18 cellular contexts compared by ENCODE assay signal in the genomic region with DNA sequence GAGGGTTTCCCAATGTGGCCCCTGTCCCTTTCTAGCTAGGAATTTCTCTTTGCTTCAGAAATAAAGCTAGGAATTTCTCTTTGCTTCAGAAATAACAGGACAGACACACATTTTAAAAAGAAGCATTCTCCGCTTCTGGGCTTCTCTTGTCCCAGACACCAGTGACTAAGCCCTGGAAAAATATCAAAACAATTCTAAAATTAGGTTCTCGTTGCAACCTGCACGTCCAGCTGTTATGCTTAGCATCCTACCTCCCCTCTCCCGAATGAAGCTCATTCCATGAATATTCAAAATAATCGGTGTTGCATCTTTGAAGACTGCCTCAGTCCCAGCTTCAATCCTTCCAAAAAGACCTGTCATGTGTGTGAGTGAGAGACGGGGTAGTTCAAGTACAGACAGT. TPM values are rescaled to one million over a fixed set of nuclear protein-coding genes. Genes with fewer than 3 reads are reported as not detected.
DNase-seq lines count a peak whose midpoint lies in the region; ATAC-seq and TF ChIP-seq lines count a peak whose summit lies in the region.
"Had no signal": no experiment of that assay in that cellular context is flagged by ENCODE, and none has a peak within 500 bp of the region (broad histone marks: within the 10 kb centered on the region; RNA-seq: fewer than 3 reads in every experiment).

No MANE protein-coding gene starts in this region.

- no peak overlapping the region for H3K9ac ChIP-seq in neural progenitor cell
- H3K9ac ChIP-seq: GM23248 had no signal

- peaks cover 2% of the 10 kb centered on the region for H3K27me3 Mint-ChIP-seq in neural progenitor cell (ENCODE audit: insufficient read depth, low read depth)
- peaks cover 0 to 24% (median 5%) of the 10 kb centered on the region in 5 donors for H3K27me3 Mint-ChIP-seq in naive thymus-derived CD8-positive, alpha-beta T cell

- no peak overlapping the region for H3K27ac ChIP-seq in neural progenitor cell
- H3K27ac ChIP-seq in thoracic aorta, result peak overlapping the region; percentile 32 to 70
- H3K27ac ChIP-seq: 22Rv1, A549, C4-2B, GM23248, HL-60 had no signal

- H3K4me2 ChIP-seq in neural progenitor cell, result no peak overlapping the region
- H3K4me2 ChIP-seq: A549 had no signal

- peaks cover 10% of the 10 kb centered on the region for H3K4me1 ChIP-seq in neural progenitor cell
- H3K4me1 ChIP-seq in thoracic aorta (ENCODE audit: control insufficient read depth in 1 of 2, low read depth in 2 of 2), result peaks cover 0 to 46% of the 10 kb centered on the region in 2 donors
- H3K4me1 ChIP-seq: A549, Caco-2 had no signal

- peaks cover 20% of the 10 kb centered on the region for H3K4me1 Mint-ChIP-seq in neural progenitor cell
- H3K4me1 Mint-ChIP-seq in naive thymus-derived CD8-positive, alpha-beta T cell, result no peaks in the 10 kb centered on the region

- H2AFZ ChIP-seq in neural progenitor cell (replicated peaks), result no peak overlapping the region
- H2AFZ ChIP-seq: GM23248 had no signal

- H3K36me3 ChIP-seq in neural progenitor cell, result no peaks in the 10 kb centered on the region
- H3K36me3 ChIP-seq in thoracic aorta, result no peaks in the 10 kb centered on the region
- H3K36me3 ChIP-seq: HAP-1 had no signal

- H4K20me1 ChIP-seq in neural progenitor cell (ENCODE audit: low read depth), result no peaks in the 10 kb centered on the region

- ATAC-seq in thoracic aorta (ENCODE audit: insufficient number of reproducible peaks, low FRiP score, low read depth), result no peak
- ATAC-seq in naive thymus-derived CD8-positive, alpha-beta T cell, result no peak
- ATAC-seq: A549 had no signal

- H3K4me3 Mint-ChIP-seq in neural progenitor cell, result no peak overlapping the region
- no peak overlapping the region for H3K4me3 Mint-ChIP-seq in naive thymus-derived CD8-positive, alpha-beta T cell
- H3K4me3 Mint-ChIP-seq: CD4-positive, alpha-beta T cell had no signal

- no peaks in the 10 kb centered on the region for H3K79me2 ChIP-seq in neural progenitor cell (ENCODE audit: low read depth)

- peaks cover 8% of the 10 kb centered on the region for H3K9me3 Mint-ChIP-seq in neural progenitor cell
- H3K9me3 Mint-ChIP-seq in naive thymus-derived CD8-positive, alpha-beta T cell, result no peaks in the 10 kb centered on the region
- H3K9me3 Mint-ChIP-seq: CD4-positive, alpha-beta T cell had no signal

- TF ChIP-seq CTCF in neural progenitor cell (IDR thresholded peaks at IDR 0.05) (no peak), thoracic aorta (IDR thresholded peaks at IDR 0.05) (no peak)

- H3K9me3 ChIP-seq in neural progenitor cell (ENCODE audit: low read depth) (no peaks in the 10 kb centered on the region), thoracic aorta (no peaks in the 10 kb centered on the region)
- H3K9me3 ChIP-seq: A549, Caco-2, HAP-1 had no signal

- no peaks in the 10 kb centered on the region for H3K27me3 ChIP-seq in neural progenitor cell
- H3K27me3 ChIP-seq in thoracic aorta (replicated peaks; ENCODE audit: insufficient read depth), result no peaks in the 10 kb centered on the region

- peak overlapping the region; percentile 11 for H3K27ac Mint-ChIP-seq in neural progenitor cell
- no peak overlapping the region for H3K27ac Mint-ChIP-seq in naive thymus-derived CD8-positive, alpha-beta T cell
- H3K27ac Mint-ChIP-seq: CD4-positive, alpha-beta T cell had no signal

- POLR2A ChIA-PET in naive thymus-derived CD8-positive, alpha-beta T cell (lab: Charles Lee), result no interaction called here

- H3K4me3 ChIP-seq in neural progenitor cell (no peak overlapping the region), thoracic aorta (no peak overlapping the region)
- H3K4me3 ChIP-seq: A549, GM23248, HAP-1 had no signal

- DNase-seq in NCI-H1694 treated with DMSO at 0.1 percent for 48 hours (lab: John Stamatoyannopoulos, UW) (peak; percentile 27), NCI-H1694 (lab: John Stamatoyannopoulos, UW) (no peak), neural progenitor cell (ENCODE audit: low spot score) (no peak), thoracic aorta (ENCODE audit: low spot score) (no peak), globus pallidus (ENCODE audit: low spot score) (no peak)
- no peak for DNase-seq in activated CD8-positive, alpha-beta memory T cell treated with anti-CD3 and anti-CD28 coated beads for 24 hours
- no peak for DNase-seq in naive thymus-derived CD8-positive, alpha-beta T cell
- DNase-seq: AML-193; Caco-2; CD4-positive, alpha-beta T cell; DMS79; GDM1; GM23248 had no signal

- peaks cover 4% of the 10 kb centered on the region for H3F3A ChIP-seq in neural progenitor cell (ENCODE audit: low read depth)

- H3K36me3 Mint-ChIP-seq in neural progenitor cell, result no peaks in the 10 kb centered on the region
- no peaks in the 10 kb centered on the region for H3K36me3 Mint-ChIP-seq in naive thymus-derived CD8-positive, alpha-beta T cell

RNA-seq across cellular contexts. Expression of a gene that starts 45.6 kb away (rescaled TPM):
- total RNA-seq in neural progenitor cell (ENCODE audit: low replicate concordance) (20.2 and 41.3 TPM in 2 replicates), thoracic aorta (10 to 100 TPM in 1 of 2 donors, 1 to 10 TPM in 1; 6.0 to 29.0 TPM)
- total RNA-seq in naive thymus-derived CD8-positive, alpha-beta T cell, result not detected
- polyA plus RNA-seq in naive thymus-derived CD8-positive, alpha-beta T cell, result not detected
- total RNA-seq: Caco-2; CD4-positive, alpha-beta T cell had no signal
- polyA plus RNA-seq: GM23248 had no signal

Comparison
In these comparisons a context has a peak if more than half of its experiments do, and no peak if none do; other contexts are left out.
1. RNA of a gene that starts 45.6 kb away (total RNA-seq): 6.0 to 29.0 TPM in thoracic aorta and 20.2 to 41.3 TPM in neural progenitor cell; not detected in naive thymus-derived CD8-positive, alpha-beta T cell; every median in the first group is over 4 times any median in the second.